In the genomic region with DNA sequence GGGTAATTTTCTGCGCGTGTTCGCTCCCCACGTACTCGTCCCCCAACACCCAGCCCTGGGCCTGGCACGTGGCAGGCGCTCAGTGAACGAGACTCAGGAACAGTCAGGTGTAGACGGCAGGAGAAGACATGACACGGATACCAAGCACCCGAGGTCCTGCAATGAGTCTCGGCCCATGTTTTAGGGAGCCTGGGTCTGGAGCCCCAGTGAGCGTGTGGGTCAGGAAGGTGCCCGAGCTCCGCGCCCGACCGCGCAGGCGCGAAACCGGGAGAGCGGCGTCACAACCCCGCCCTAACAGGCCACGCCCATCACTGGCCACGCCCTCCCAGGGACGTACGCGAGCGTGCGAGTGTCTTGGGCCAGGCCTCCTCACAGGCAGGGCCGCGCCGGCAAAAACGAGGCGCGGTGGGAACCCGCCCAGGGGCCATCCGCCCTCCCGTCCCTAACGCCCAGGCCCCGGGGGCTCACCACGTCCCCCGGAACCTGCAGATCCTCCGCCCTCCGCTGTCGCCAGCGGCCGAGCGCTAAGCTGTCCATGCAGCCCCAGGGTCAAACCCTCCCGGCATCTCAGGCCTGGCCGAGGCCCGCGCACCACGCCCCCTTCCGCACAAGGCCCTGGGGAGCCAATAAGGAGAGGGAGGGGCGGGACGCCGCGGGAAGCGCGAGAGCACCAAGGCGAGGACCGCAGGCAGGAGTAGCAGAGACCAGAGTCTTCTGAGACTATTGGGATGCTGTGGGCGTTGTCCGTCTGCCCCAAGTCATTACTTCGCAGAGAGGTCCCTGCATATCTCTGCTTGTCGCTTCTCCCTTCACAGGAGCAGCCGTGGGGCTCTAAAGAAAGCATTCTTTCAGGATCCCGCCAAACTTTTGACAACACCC, we compare ENCODE assay signal across 1 cellular context.
TF ChIP-seq lines count a peak whose summit lies in the region.

A gene (minus strand): TSS at position 595 of the 879 bp plus-strand sequence. CDS start 58 bp downstream, at position 537.

TF ChIP-seq in GM12878, 131 proteins besides CTCF, POLR2A, EP300 and RAD21 (continued from another document and continues in another):
- TF ChIP-seq, protein P1, sequence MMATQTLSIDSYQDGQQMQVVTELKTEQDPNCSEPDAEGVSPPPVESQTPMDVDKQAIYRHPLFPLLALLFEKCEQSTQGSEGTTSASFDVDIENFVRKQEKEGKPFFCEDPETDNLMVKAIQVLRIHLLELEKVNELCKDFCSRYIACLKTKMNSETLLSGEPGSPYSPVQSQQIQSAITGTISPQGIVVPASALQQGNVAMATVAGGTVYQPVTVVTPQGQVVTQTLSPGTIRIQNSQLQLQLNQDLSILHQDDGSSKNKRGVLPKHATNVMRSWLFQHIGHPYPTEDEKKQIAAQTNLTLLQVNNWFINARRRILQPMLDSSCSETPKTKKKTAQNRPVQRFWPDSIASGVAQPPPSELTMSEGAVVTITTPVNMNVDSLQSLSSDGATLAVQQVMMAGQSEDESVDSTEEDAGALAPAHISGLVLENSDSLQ (IDR thresholded peaks at IDR 0.05): peak; percentile 83
- no peak for TF ChIP-seq HDGF (IDR thresholded peaks at IDR 0.05)
- no peak for TF ChIP-seq EZH2 (IDR thresholded peaks at IDR 0.05; ENCODE audit: borderline replicate concordance, control insufficient read depth, low read depth, low read length)
- 0 out of 2 replicates have a peak, but pooled peaks have one; percentile 21 for TF ChIP-seq ATF7 (IDR thresholded peaks at IDR 0.05; ENCODE audit: low read depth)
- TF ChIP-seq MTA2 (IDR thresholded peaks at IDR 0.05; ENCODE audit: low read depth): no peak
- TF ChIP-seq, protein P2, sequence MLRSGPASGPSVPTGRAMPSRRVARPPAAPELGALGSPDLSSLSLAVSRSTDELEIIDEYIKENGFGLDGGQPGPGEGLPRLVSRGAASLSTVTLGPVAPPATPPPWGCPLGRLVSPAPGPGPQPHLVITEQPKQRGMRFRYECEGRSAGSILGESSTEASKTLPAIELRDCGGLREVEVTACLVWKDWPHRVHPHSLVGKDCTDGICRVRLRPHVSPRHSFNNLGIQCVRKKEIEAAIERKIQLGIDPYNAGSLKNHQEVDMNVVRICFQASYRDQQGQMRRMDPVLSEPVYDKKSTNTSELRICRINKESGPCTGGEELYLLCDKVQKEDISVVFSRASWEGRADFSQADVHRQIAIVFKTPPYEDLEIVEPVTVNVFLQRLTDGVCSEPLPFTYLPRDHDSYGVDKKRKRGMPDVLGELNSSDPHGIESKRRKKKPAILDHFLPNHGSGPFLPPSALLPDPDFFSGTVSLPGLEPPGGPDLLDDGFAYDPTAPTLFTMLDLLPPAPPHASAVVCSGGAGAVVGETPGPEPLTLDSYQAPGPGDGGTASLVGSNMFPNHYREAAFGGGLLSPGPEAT (IDR thresholded peaks at IDR 0.05; ENCODE audit: low read depth): peak; percentile 99
- TF ChIP-seq, protein P3, sequence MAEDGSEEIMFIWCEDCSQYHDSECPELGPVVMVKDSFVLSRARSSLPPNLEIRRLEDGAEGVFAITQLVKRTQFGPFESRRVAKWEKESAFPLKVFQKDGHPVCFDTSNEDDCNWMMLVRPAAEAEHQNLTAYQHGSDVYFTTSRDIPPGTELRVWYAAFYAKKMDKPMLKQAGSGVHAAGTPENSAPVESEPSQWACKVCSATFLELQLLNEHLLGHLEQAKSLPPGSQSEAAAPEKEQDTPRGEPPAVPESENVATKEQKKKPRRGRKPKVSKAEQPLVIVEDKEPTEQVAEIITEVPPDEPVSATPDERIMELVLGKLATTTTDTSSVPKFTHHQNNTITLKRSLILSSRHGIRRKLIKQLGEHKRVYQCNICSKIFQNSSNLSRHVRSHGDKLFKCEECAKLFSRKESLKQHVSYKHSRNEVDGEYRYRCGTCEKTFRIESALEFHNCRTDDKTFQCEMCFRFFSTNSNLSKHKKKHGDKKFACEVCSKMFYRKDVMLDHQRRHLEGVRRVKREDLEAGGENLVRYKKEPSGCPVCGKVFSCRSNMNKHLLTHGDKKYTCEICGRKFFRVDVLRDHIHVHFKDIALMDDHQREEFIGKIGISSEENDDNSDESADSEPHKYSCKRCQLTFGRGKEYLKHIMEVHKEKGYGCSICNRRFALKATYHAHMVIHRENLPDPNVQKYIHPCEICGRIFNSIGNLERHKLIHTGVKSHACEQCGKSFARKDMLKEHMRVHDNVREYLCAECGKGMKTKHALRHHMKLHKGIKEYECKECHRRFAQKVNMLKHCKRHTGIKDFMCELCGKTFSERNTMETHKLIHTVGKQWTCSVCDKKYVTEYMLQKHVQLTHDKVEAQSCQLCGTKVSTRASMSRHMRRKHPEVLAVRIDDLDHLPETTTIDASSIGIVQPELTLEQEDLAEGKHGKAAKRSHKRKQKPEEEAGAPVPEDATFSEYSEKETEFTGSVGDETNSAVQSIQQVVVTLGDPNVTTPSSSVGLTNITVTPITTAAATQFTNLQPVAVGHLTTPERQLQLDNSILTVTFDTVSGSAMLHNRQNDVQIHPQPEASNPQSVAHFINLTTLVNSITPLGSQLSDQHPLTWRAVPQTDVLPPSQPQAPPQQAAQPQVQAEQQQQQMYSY (CRISPR knock-in tag; IDR thresholded peaks at IDR 0.05): no peak
- no peak for TF ChIP-seq ETV6 (conservative IDR thresholded peaks at IDR 0.05 in 1 of 2, IDR thresholded peaks at IDR 0.05 in 1 of 2; ENCODE audit: borderline replicate concordance in 1 of 2, low read depth in 1 of 2)
- no peak for TF ChIP-seq SREBF1 (IDR thresholded peaks at IDR 0.05; ENCODE audit: low read length)
- no peak for TF ChIP-seq HDAC2 (IDR thresholded peaks at IDR 0.05)
- no peak for TF ChIP-seq RELA (IDR thresholded peaks at IDR 0.05; ENCODE audit: borderline replicate concordance, partially characterized antibody)
- no peak for TF ChIP-seq JUNB (IDR thresholded peaks at IDR 0.05)
- peak; percentile 74 for TF ChIP-seq KLF5 (IDR thresholded peaks at IDR 0.05; ENCODE audit: partially characterized antibody)
- no peak; a peak in 1 of 3 replicates for TF ChIP-seq EGR1 (IDR thresholded peaks at IDR 0.05; ENCODE audit: borderline replicate concordance in 1 of 2, low read depth in 2 of 2, low read length in 2 of 2)
- no peak for TF ChIP-seq ZNF384 (IDR thresholded peaks at IDR 0.05; ENCODE audit: borderline replicate concordance, low read depth, low read length)
- TF ChIP-seq SIX5 (IDR thresholded peaks at IDR 0.05; ENCODE audit: low read depth, low read length, severe bottlenecking): no peak
- no peak for TF ChIP-seq KAT2A (conservative IDR thresholded peaks at IDR 0.05; ENCODE audit: control insufficient read depth, low read depth, low read length)
- TF ChIP-seq NR2F1 (conservative IDR thresholded peaks at IDR 0.05): peak; percentile 93
- TF ChIP-seq RUNX3 (IDR thresholded peaks at IDR 0.05; ENCODE audit: low read length): no peak
- 0 out of 2 replicates have a peak, but pooled peaks have one; percentile 13 for TF ChIP-seq ESRRA (IDR thresholded peaks at IDR 0.05; ENCODE audit: low read length)
- peak; percentile 75 for TF ChIP-seq NR2C2 (IDR thresholded peaks at IDR 0.05; ENCODE audit: borderline replicate concordance, control insufficient read depth, insufficient read length, low read depth)
- no peak for TF ChIP-seq TCF3 (IDR thresholded peaks at IDR 0.05; ENCODE audit: borderline replicate concordance, insufficient read depth, low read depth, low read length)
- TF ChIP-seq LARP7 (IDR thresholded peaks at IDR 0.05): peak; percentile 85
- TF ChIP-seq, protein P4, sequence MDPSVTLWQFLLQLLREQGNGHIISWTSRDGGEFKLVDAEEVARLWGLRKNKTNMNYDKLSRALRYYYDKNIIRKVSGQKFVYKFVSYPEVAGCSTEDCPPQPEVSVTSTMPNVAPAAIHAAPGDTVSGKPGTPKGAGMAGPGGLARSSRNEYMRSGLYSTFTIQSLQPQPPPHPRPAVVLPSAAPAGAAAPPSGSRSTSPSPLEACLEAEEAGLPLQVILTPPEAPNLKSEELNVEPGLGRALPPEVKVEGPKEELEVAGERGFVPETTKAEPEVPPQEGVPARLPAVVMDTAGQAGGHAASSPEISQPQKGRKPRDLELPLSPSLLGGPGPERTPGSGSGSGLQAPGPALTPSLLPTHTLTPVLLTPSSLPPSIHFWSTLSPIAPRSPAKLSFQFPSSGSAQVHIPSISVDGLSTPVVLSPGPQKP (IDR thresholded peaks at IDR 0.05; ENCODE audit: low read depth, low read length): 0 out of 2 replicates have a peak, but pooled peaks have one; percentile 15
- TF ChIP-seq, protein P5, sequence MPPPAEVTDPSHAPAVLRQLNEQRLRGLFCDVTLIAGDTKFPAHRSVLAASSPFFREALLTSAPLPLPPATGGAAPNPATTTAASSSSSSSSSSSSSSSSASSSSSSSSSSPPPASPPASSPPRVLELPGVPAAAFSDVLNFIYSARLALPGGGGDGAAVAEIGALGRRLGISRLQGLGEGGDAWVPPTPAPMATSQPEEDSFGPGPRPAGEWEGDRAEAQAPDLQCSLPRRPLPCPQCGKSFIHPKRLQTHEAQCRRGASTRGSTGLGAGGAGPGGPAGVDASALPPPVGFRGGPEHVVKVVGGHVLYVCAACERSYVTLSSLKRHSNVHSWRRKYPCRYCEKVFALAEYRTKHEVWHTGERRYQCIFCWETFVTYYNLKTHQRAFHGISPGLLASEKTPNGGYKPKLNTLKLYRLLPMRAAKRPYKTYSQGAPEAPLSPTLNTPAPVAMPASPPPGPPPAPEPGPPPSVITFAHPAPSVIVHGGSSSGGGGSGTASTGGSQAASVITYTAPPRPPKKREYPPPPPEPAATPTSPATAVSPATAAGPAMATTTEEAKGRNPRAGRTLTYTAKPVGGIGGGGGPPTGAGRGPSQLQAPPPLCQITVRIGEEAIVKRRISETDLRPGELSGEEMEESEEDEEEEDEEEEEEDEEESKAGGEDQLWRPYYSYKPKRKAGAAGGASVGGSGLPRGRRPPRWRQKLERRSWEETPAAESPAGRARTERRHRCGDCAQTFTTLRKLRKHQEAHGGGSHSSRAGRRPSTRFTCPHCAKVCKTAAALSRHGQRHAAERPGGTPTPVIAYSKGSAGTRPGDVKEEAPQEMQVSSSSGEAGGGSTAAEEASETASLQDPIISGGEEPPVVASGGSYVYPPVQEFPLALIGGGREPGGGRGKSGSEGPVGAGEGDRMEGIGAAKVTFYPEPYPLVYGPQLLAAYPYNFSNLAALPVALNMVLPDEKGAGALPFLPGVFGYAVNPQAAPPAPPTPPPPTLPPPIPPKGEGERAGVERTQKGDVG (CRISPR knock-in tag; IDR thresholded peaks at IDR 0.05): 0 out of 2 replicates have a peak, but pooled peaks have one; percentile 19
- no peak for TF ChIP-seq STAT1 (conservative IDR thresholded peaks at IDR 0.05)
- TF ChIP-seq, protein P6, sequence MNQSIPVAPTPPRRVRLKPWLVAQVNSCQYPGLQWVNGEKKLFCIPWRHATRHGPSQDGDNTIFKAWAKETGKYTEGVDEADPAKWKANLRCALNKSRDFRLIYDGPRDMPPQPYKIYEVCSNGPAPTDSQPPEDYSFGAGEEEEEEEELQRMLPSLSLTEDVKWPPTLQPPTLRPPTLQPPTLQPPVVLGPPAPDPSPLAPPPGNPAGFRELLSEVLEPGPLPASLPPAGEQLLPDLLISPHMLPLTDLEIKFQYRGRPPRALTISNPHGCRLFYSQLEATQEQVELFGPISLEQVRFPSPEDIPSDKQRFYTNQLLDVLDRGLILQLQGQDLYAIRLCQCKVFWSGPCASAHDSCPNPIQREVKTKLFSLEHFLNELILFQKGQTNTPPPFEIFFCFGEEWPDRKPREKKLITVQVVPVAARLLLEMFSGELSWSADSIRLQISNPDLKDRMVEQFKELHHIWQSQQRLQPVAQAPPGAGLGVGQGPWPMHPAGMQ (IDR thresholded peaks at IDR 0.05; ENCODE audit: borderline replicate concordance): no peak
- TF ChIP-seq SREBF2 (IDR thresholded peaks at IDR 0.05; ENCODE audit: low read length): no peak
- no peak for TF ChIP-seq JUND (IDR thresholded peaks at IDR 0.05; ENCODE audit: low read depth, low read length)
- TF ChIP-seq POLR2AphosphoS5 (IDR thresholded peaks at IDR 0.05; ENCODE audit: low read length): peak; percentile 82
- TF ChIP-seq RFX5 (IDR thresholded peaks at IDR 0.05; ENCODE audit: low read depth, low read length): peak; percentile 31; the same call in 1 of the 2 replicates
- TF ChIP-seq ZNF217 (IDR thresholded peaks at IDR 0.05): no peak
- TF ChIP-seq CREB1 (IDR thresholded peaks at IDR 0.05; ENCODE audit: low read depth): peak; percentile 25
- TF ChIP-seq RBBP5 (conservative IDR thresholded peaks at IDR 0.05): 0 out of 2 replicates have a peak, but pooled peaks have one; percentile 22
- peak; percentile 70 for TF ChIP-seq FOXK2 (IDR thresholded peaks at IDR 0.05)
- TF ChIP-seq, protein P7, sequence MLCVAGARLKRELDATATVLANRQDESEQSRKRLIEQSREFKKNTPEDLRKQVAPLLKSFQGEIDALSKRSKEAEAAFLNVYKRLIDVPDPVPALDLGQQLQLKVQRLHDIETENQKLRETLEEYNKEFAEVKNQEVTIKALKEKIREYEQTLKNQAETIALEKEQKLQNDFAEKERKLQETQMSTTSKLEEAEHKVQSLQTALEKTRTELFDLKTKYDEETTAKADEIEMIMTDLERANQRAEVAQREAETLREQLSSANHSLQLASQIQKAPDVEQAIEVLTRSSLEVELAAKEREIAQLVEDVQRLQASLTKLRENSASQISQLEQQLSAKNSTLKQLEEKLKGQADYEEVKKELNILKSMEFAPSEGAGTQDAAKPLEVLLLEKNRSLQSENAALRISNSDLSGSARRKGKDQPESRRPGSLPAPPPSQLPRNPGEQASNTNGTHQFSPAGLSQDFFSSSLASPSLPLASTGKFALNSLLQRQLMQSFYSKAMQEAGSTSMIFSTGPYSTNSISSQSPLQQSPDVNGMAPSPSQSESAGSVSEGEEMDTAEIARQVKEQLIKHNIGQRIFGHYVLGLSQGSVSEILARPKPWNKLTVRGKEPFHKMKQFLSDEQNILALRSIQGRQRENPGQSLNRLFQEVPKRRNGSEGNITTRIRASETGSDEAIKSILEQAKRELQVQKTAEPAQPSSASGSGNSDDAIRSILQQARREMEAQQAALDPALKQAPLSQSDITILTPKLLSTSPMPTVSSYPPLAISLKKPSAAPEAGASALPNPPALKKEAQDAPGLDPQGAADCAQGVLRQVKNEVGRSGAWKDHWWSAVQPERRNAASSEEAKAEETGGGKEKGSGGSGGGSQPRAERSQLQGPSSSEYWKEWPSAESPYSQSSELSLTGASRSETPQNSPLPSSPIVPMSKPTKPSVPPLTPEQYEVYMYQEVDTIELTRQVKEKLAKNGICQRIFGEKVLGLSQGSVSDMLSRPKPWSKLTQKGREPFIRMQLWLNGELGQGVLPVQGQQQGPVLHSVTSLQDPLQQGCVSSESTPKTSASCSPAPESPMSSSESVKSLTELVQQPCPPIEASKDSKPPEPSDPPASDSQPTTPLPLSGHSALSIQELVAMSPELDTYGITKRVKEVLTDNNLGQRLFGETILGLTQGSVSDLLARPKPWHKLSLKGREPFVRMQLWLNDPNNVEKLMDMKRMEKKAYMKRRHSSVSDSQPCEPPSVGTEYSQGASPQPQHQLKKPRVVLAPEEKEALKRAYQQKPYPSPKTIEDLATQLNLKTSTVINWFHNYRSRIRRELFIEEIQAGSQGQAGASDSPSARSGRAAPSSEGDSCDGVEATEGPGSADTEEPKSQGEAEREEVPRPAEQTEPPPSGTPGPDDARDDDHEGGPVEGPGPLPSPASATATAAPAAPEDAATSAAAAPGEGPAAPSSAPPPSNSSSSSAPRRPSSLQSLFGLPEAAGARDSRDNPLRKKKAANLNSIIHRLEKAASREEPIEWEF (IDR thresholded peaks at IDR 0.05; ENCODE audit: insufficient replicate concordance, low read depth, low read length): peak; percentile 69
- 0 out of 2 replicates have a peak, but pooled peaks have one; percentile 52 for TF ChIP-seq RB1 (IDR thresholded peaks at IDR 0.05; ENCODE audit: borderline replicate concordance)
- no peak for TF ChIP-seq ZNF274 (IDR thresholded peaks at IDR 0.05; ENCODE audit: insufficient read depth, insufficient read length)
- peak; percentile 66; the same call in 1 of the 2 replicates for TF ChIP-seq RAD51 (IDR thresholded peaks at IDR 0.05)
- peak; percentile 54; the same call in 1 of the 2 replicates for TF ChIP-seq BRCA1 (IDR thresholded peaks at IDR 0.05; ENCODE audit: low read depth, low read length)
- no peak for TF ChIP-seq ZZZ3 (IDR thresholded peaks at IDR 0.05; ENCODE audit: control insufficient read depth, insufficient read length, low read depth)
- TF ChIP-seq HDAC6 (IDR thresholded peaks at IDR 0.05; ENCODE audit: unreplicated experiment): no peak
